Comparison of ENCODE assay signal across 21 cellular contexts in the genomic region with DNA sequence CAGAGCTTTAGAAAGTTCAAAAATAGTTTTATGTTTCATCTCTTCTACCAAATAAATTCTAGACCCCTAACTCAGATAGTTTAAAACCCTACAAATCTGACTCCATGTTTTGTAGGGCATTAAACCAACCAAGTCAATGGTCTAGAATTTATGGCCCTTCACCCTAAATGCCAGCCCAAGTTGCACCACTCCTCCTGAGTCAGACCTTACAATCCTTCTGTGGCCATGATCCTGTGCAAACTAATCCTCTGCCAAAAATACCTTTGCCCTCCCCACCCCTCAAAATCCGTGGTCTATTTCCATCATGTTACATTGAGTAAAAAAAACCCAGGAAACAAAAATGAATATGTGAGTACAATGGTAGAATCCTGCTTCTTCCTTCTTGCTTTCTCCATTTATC.
A peak's percentile ranks its signal among the peaks of the same experiment; 100 is the strongest.
DNase-seq lines count a peak whose midpoint lies in the region; ATAC-seq and TF ChIP-seq lines count a peak whose summit lies in the region.
"Had no signal": no experiment of that assay in that cellular context is flagged by ENCODE, and none has a peak within 500 bp of the region (broad histone marks: within the 10 kb centered on the region; RNA-seq: fewer than 3 reads in every experiment).

No MANE protein-coding gene starts in this region.

- H3K79me2 ChIP-seq in smooth muscle cell (ENCODE audit: low read depth), result no peaks in the 10 kb centered on the region

- H3K9me3 ChIP-seq in smooth muscle cell (replicated peaks; ENCODE audit: low read depth), result no peaks in the 10 kb centered on the region
- H3K9me3 ChIP-seq: BLaER1, upper lobe of right lung had no signal

- H3F3A ChIP-seq in smooth muscle cell (ENCODE audit: low read depth), result no peaks in the 10 kb centered on the region

- H3K4me2 ChIP-seq in smooth muscle cell, result peak overlapping the region; percentile 41
- H3K4me2 ChIP-seq: neural progenitor cell had no signal

- no peak for TF ChIP-seq CTCF in smooth muscle cell (IDR thresholded peaks at IDR 0.05; ENCODE audit: borderline replicate concordance, insufficient read depth, poor library complexity, severe bottlenecking)

- no peak overlapping the region for H3K9ac ChIP-seq in smooth muscle cell (ENCODE audit: low read depth)
- H3K9ac ChIP-seq: BLaER1, neural progenitor cell had no signal

- DNase-seq in NOMO-1 treated with DMSO at 0.1 percent for 48 hours (lab: John Stamatoyannopoulos, UW; ENCODE audit: unreplicated experiment) (peak; percentile 33), NOMO-1 treated with dmso at 0.1 percent for 144 hours (lab: John Stamatoyannopoulos, UW; ENCODE audit: unreplicated experiment) (no peak), MV-4-11 (lab: John Stamatoyannopoulos, UW) (peak; percentile 65), epithelial cell of prostate (ENCODE audit: low read depth, low spot score) (no peak), smooth muscle cell (lab: John Stamatoyannopoulos, UW; ENCODE audit: unreplicated experiment) (no peak), NCI-H2171 (lab: John Stamatoyannopoulos, UW) (no peak), NCI-H2227 (lab: John Stamatoyannopoulos, UW; ENCODE audit: unreplicated experiment) (no peak)
- DNase-seq: Calu3; immature natural killer cell; KG1; left ventricle myocardium superior; NCI-H1105 treated with DMSO at 0.1 percent for 48 hours; NCI-H2081 treated with DMSO at 0.1 percent for 48 hours; NCI-H510A; NK-92 treated with Interleukin-12 subunit alpha and Interleukin-12 subunit beta, amount 100 ng/mL, for 24 hours; Right ventricle myocardium superior; upper lobe of right lung had no signal

- no peaks in the 10 kb centered on the region for H3K36me3 ChIP-seq in smooth muscle cell (ENCODE audit: low read depth)
- H3K36me3 ChIP-seq: BLaER1, neural progenitor cell, upper lobe of right lung had no signal

- no peaks in the 10 kb centered on the region for H4K20me1 ChIP-seq in smooth muscle cell (ENCODE audit: low read depth)
- H4K20me1 ChIP-seq: BLaER1 had no signal

- 76% methylated on average over 1 of the region's 1 CpG for WGBS in smooth muscle cell (ENCODE audit: low lambda C conversion rate)

- no peaks in the 10 kb centered on the region for H3K4me1 ChIP-seq in smooth muscle cell (ENCODE audit: low read depth)
- H3K4me1 ChIP-seq: neural progenitor cell, upper lobe of right lung had no signal

- no peak overlapping the region for H2AFZ ChIP-seq in smooth muscle cell (ENCODE audit: low read depth)
- H2AFZ ChIP-seq: neural progenitor cell had no signal

- H3K27ac ChIP-seq in epithelial cell of prostate (peak overlapping the region; percentile 80), smooth muscle cell (ENCODE audit: low read depth) (peak overlapping the region; percentile 39)
- H3K27ac ChIP-seq: 22Rv1, BLaER1, neural progenitor cell, upper lobe of right lung had no signal

- no peak for ATAC-seq in HG02938 (IDR thresholded peaks at IDR 0.05; ENCODE audit: unreplicated experiment)
- ATAC-seq: left ventricle myocardium superior, upper lobe of right lung had no signal

- H3K4me3 ChIP-seq in smooth muscle cell, result no peak overlapping the region
- H3K4me3 ChIP-seq: BLaER1, neural progenitor cell, upper lobe of right lung had no signal

- no peaks in the 10 kb centered on the region for H3K27me3 ChIP-seq in smooth muscle cell (ENCODE audit: low read depth)
- H3K27me3 ChIP-seq: BLaER1, neural progenitor cell, upper lobe of right lung had no signal

Comparison
In these comparisons a context has a peak if more than half of its experiments do, and no peak if none do; other contexts are left out.
1. DNase-seq: peak in NOMO-1 treated with DMSO at 0.1 percent for 48 hours (single experiment) and MV-4-11 (single experiment); none in NOMO-1 treated with dmso at 0.1 percent for 144 hours (single experiment), epithelial cell of prostate (single experiment), smooth muscle cell (single experiment), NCI-H2171 (single experiment) and NCI-H2227 (single experiment).